ENCODE assay signal across 9 cellular contexts in genomic region chr4:55545133-55545532, GRCh38. TPM values are rescaled to one million over a fixed set of nuclear protein-coding genes. Genes with fewer than 3 reads are reported as not detected.
DNase-seq lines count a peak whose midpoint lies in the region; ATAC-seq and TF ChIP-seq lines count a peak whose summit lies in the region.
"Had no signal": no experiment of that assay in that cellular context is flagged by ENCODE, and none has a peak within 500 bp of the region (broad histone marks: within the 10 kb centered on the region; RNA-seq: fewer than 3 reads in every experiment).

No MANE protein-coding gene starts in this region.

- TF ChIP-seq CTCF in A673 (conservative IDR thresholded peaks at IDR 0.05; ENCODE audit: low read depth, low read length) (no peak), H9 (conservative IDR thresholded peaks at IDR 0.05) (no peak), WERI-Rb-1 (IDR thresholded peaks at IDR 0.05; ENCODE audit: low read depth, low read length) (no peak)

- H3K9me3 ChIP-seq in A673 (ENCODE audit: low read depth, low read length, poor library complexity, severe bottlenecking), result no peaks in the 10 kb centered on the region
- H3K9me3 ChIP-seq in H9 (ENCODE audit: control insufficient read depth, low read depth, low read length), result no peaks in the 10 kb centered on the region
- no peaks in the 10 kb centered on the region for H3K9me3 ChIP-seq in WERI-Rb-1 (ENCODE audit: severe bottlenecking)
- no peaks in the 10 kb centered on the region for H3K9me3 ChIP-seq in right cardiac atrium (ENCODE audit: control insufficient read depth, low read length)
- H3K9me3 ChIP-seq: neutrophil had no signal

- no peak overlapping the region for H2BK20ac ChIP-seq in H9 (ENCODE audit: low read depth, low read length, poor library complexity, severe bottlenecking)

- no peak overlapping the region for H3K4ac ChIP-seq in H9 (ENCODE audit: low read depth, low read length)

- BruUV-seq in A673 (replicated peaks; lab: Mats Ljungman, UMichigan), result TSS peak; percentile 31

- H3K4me3 ChIP-seq in A673 (ENCODE audit: low read depth, low read length, poor library complexity, severe bottlenecking) (peak overlapping the region; percentile 73), WERI-Rb-1 (ENCODE audit: low read depth, low read length) (peak overlapping the region; percentile 81), right cardiac atrium (ENCODE audit: low read length) (peak overlapping the region; percentile 95)

- no peak overlapping the region for H2BK120ac ChIP-seq in H9 (ENCODE audit: low read depth, low read length, poor library complexity, severe bottlenecking)

- no peak overlapping the region for H3T11ph ChIP-seq in H9 (ENCODE audit: low read length)

- H4K5ac ChIP-seq in H9 (ENCODE audit: insufficient read length, low read depth, low read length), result no peak overlapping the region

- peak overlapping the region in 2 of 3 experiments; percentile 49 to 59; a peak in 4 of 7 replicates for H3K27ac Mint-ChIP-seq in H9
- H3K27ac Mint-ChIP-seq in stimulated activated memory B cell treated with anti-CD40 and anti-IgM and Interleukin-4, amounts not matched to agents 10 μg/mL and 1 μg/mL and 100 μg/mL, for 72 hours, result peak overlapping the region; percentile 93

- POLR2A ChIA-PET in A673 (lab: Charles Lee; ENCODE audit: low non-redundant PET), result no interaction called here

- H3K23ac ChIP-seq in H9 (ENCODE audit: insufficient read length, low read depth, low read length), result no peak overlapping the region

- peaks cover 5% of the 10 kb centered on the region for H3K4me1 ChIP-seq in A673 (ENCODE audit: insufficient read depth, low read length, poor library complexity, severe bottlenecking)
- H3K4me1 ChIP-seq in H9 (ENCODE audit: insufficient read depth, low read length), result peaks cover 8% of the 10 kb centered on the region; the same call in 1 of the 2 replicates
- H3K4me1 ChIP-seq in right cardiac atrium (ENCODE audit: control insufficient read depth, insufficient read depth, low read length), result no peaks in the 10 kb centered on the region

- peaks cover 6% of the 10 kb centered on the region for H3K23me2 ChIP-seq in H9 (ENCODE audit: insufficient read length, low read depth, low read length, poor library complexity, severe bottlenecking)

- no peaks in the 10 kb centered on the region for H3K27me3 Mint-ChIP-seq in H9 (ENCODE audit: low read depth)
- no peaks in the 10 kb centered on the region for H3K27me3 Mint-ChIP-seq in stimulated activated memory B cell treated with anti-CD40 and anti-IgM and Interleukin-4, amounts not matched to agents 10 μg/mL and 1 μg/mL and 100 μg/mL, for 72 hours

- H3K4me2 ChIP-seq in H9 (ENCODE audit: insufficient read depth, insufficient read length, low read length), result peak overlapping the region; percentile 44

- no peak overlapping the region for H2AFZ ChIP-seq in H9 (ENCODE audit: low read length)

- CTCF ChIA-PET in A673 (lab: Charles Lee), result no interaction called here

- H3K36me3 ChIP-seq in A673 (ENCODE audit: insufficient read depth, low read length, poor library complexity, severe bottlenecking) (no peaks in the 10 kb centered on the region), WERI-Rb-1 (no peaks in the 10 kb centered on the region)
- H3K36me3 ChIP-seq: neutrophil had no signal

- no peak overlapping the region for H4K91ac ChIP-seq in H9 (ENCODE audit: insufficient read length, low read depth, low read length)

- peaks cover 11% of the 10 kb centered on the region; the same call in 1 of the 2 replicates for H3K79me2 ChIP-seq in H9 (ENCODE audit: insufficient read depth, low read length)

- no peak overlapping the region for H2BK15ac ChIP-seq in H9 (ENCODE audit: low read depth, low read length)

- H4K8ac ChIP-seq in H9 (replicated peaks; ENCODE audit: insufficient read length, low read depth, low read length), result no peak overlapping the region

- no CpG with 5 or more reads among the region's 7 CpGs for WGBS in H9 (ENCODE audit: extremely low coverage, insufficient read length, low lambda C conversion rate)
- WGBS in right cardiac atrium, result 4% methylated on average over 7 of the region's 7 CpGs

- ATAC-seq in right cardiac atrium (no peak), HG02870 (IDR thresholded peaks at IDR 0.05; ENCODE audit: unreplicated experiment) (no peak), GM19351 (IDR thresholded peaks at IDR 0.05; ENCODE audit: unreplicated experiment) (no peak), HG03045 (IDR thresholded peaks at IDR 0.05; ENCODE audit: unreplicated experiment) (no peak)
- no peak for ATAC-seq in stimulated activated memory B cell treated with anti-CD40 and anti-IgM and Interleukin-4, amounts not matched to agents 10 μg/mL and 1 μg/mL and 100 μg/mL, for 72 hours

- no peak overlapping the region for H3K56ac ChIP-seq in H9 (ENCODE audit: insufficient read length, low read depth, low read length)

- H3K36me3 Mint-ChIP-seq in H9 (ENCODE audit: insufficient read depth in 1 of 3, low read depth in 3 of 3), result peaks cover 0 to 4% (median 0%) of the 10 kb centered on the region in 3 experiments; a peak in 3 of 7 replicates
- peaks cover 5% of the 10 kb centered on the region for H3K36me3 Mint-ChIP-seq in stimulated activated memory B cell treated with anti-CD40 and anti-IgM and Interleukin-4, amounts not matched to agents 10 μg/mL and 1 μg/mL and 100 μg/mL, for 72 hours

- H3K18ac ChIP-seq in H9 (ENCODE audit: insufficient read length, low read depth, low read length), result no peak overlapping the region

- peaks cover 2% of the 10 kb centered on the region for H4K20me1 ChIP-seq in H9 (ENCODE audit: control insufficient read depth, insufficient read depth, insufficient read length)

- no peaks in the 10 kb centered on the region for H3K9me3 Mint-ChIP-seq in H9
- H3K9me3 Mint-ChIP-seq in stimulated activated memory B cell treated with anti-CD40 and anti-IgM and Interleukin-4, amounts not matched to agents 10 μg/mL and 1 μg/mL and 100 μg/mL, for 72 hours, result no peaks in the 10 kb centered on the region

- H3K27ac ChIP-seq in A673 (ENCODE audit: low read depth, low read length, poor library complexity, severe bottlenecking) (peak overlapping the region; percentile 87), H9 (ENCODE audit: insufficient read length, low read depth, low read length) (no peak overlapping the region), WERI-Rb-1 (peak overlapping the region; percentile 95), right cardiac atrium (ENCODE audit: low read length) (no peak overlapping the region)

- DNase-seq in A673 (ENCODE audit: low spot score), result no peak
- DNase-seq in H9, result no peak
- DNase-seq in WERI-Rb-1, result no peak
- no peak for DNase-seq in right cardiac atrium

- H3K14ac ChIP-seq in H9 (ENCODE audit: insufficient read depth, low read length), result no peak overlapping the region

- H3K27me3 ChIP-seq in A673 (replicated peaks; ENCODE audit: insufficient read depth, low read depth, low read length, poor library complexity) (no peaks in the 10 kb centered on the region), H9 (ENCODE audit: insufficient read depth, low read length) (no peaks in the 10 kb centered on the region), WERI-Rb-1 (ENCODE audit: insufficient read depth, low read depth, severe bottlenecking) (no peaks in the 10 kb centered on the region), right cardiac atrium (ENCODE audit: control insufficient read depth, insufficient read depth) (no peaks in the 10 kb centered on the region)

- no peak overlapping the region for H2BK12ac ChIP-seq in H9 (ENCODE audit: insufficient read length, low read depth, low read length)

- intact Hi-C loops in A673 (cut with micrococcal nuclease; ENCODE audit: unreplicated experiment) (loop anchor here (10.0 kb wide), 1 partner anchor 320 kb away; no protein-coding TSS in a partner anchor), right cardiac atrium (cut with DNase I) (loop anchor here in 1 of 4 donors (5.0 kb wide), 1 partner anchor 198 kb away; the partner anchor contains the start of gene SRD5A3)

- peaks cover 45 to 46% of the 10 kb centered on the region in 2 experiments for H3K4me1 Mint-ChIP-seq in H9
- H3K4me1 Mint-ChIP-seq in stimulated activated memory B cell treated with anti-CD40 and anti-IgM and Interleukin-4, amounts not matched to agents 10 μg/mL and 1 μg/mL and 100 μg/mL, for 72 hours, result peaks cover 25% of the 10 kb centered on the region

- H3K4me3 Mint-ChIP-seq in H9, result peak overlapping the region; percentile 92 to 94
- peak overlapping the region; percentile 94 for H3K4me3 Mint-ChIP-seq in stimulated activated memory B cell treated with anti-CD40 and anti-IgM and Interleukin-4, amounts not matched to agents 10 μg/mL and 1 μg/mL and 100 μg/mL, for 72 hours

- H2BK5ac ChIP-seq in H9 (ENCODE audit: insufficient read length, low read length), result no peak overlapping the region

- H3K9ac ChIP-seq in H9 (ENCODE audit: extremely low read depth, insufficient read length, low read length), result peak overlapping the region; percentile 82

- no peak overlapping the region for H2AK5ac ChIP-seq in H9 (ENCODE audit: insufficient read length, low read length)

- H3K79me1 ChIP-seq in H9 (ENCODE audit: insufficient read depth, low read depth, low read length, poor library complexity, severe bottlenecking), result no peaks in the 10 kb centered on the region

RNA-seq across cellular contexts. Expression of gene CLOCK, which starts 1.6 kb away (rescaled TPM):
- 14.9 TPM in 2 replicates for total RNA-seq in A673 (2021)
- 14.3 and 16.2 TPM in 2 replicates for total RNA-seq in H9 (2021)
- total RNA-seq in right cardiac atrium, result 10 to 100 TPM; 29.6 to 44.8 (median 35.7) TPM
- 12.2 TPM for polyA plus RNA-seq in right cardiac atrium

RNA-seq across cellular contexts. Expression of gene PDCL2, which starts 46.9 kb away (rescaled TPM):
- total RNA-seq in A673 (2021), result not detected in 2 replicates
- total RNA-seq in H9 (2021), result not detected in 2 replicates
- not detected for total RNA-seq in right cardiac atrium
- not detected for polyA plus RNA-seq in right cardiac atrium

Comparison
In these comparisons a context has a peak if more than half of its experiments do, and no peak if none do; other contexts are left out.
1. H3K27ac ChIP-seq: peak in A673 (single experiment) and WERI-Rb-1 (single experiment); none in H9 (single experiment) and right cardiac atrium (single experiment).
2. Peak in every context shown above with its lines, with median percentiles within 50 percentile points of each other: H3K4me3 ChIP-seq.